ENCODE assay signal across 1 cellular context in the genomic region with DNA sequence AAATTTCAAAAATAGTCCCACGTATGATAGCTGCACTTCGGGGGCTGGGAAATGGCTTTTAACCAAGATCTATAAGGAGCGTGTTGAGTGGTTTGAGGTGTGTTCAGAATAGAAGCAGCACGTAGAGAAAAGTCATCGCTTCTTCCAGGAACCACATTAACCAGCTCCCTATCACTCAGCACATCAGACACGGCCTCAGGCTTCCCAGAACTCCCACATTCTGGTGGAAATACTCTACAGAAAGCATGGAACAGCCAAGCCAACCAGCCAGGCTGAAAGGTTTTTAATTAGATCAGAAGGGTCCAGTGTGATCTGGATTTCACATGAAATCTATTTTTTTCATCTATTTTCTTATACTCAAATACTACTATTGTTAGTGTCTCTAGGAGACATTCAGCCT.
TF ChIP-seq lines count a peak whose summit lies in the region.

No MANE protein-coding gene starts in this region.

TF ChIP-seq in SK-N-SH, 30 proteins besides CTCF, POLR2A, EP300 and RAD21:
- TF ChIP-seq RXRA (IDR thresholded peaks at IDR 0.05; ENCODE audit: borderline replicate concordance, low read depth) = no peak
- no peak for TF ChIP-seq TAF1 (IDR thresholded peaks at IDR 0.05; ENCODE audit: borderline replicate concordance, low read depth, low read length)
- TF ChIP-seq TEAD4 (IDR thresholded peaks at IDR 0.05; ENCODE audit: borderline replicate concordance, insufficient read depth) = no peak
- no peak for TF ChIP-seq JUND (IDR thresholded peaks at IDR 0.05)
- TF ChIP-seq MEF2A (IDR thresholded peaks at IDR 0.05; ENCODE audit: borderline replicate concordance, low read depth) = no peak
- TF ChIP-seq, protein P1, sequence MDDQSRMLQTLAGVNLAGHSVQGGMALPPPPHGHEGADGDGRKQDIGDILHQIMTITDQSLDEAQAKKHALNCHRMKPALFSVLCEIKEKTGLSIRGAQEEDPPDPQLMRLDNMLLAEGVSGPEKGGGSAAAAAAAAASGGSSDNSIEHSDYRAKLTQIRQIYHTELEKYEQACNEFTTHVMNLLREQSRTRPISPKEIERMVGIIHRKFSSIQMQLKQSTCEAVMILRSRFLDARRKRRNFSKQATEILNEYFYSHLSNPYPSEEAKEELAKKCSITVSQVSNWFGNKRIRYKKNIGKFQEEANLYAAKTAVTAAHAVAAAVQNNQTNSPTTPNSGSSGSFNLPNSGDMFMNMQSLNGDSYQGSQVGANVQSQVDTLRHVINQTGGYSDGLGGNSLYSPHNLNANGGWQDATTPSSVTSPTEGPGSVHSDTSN (IDR thresholded peaks at IDR 0.05) = no peak
- TF ChIP-seq ELF1 (IDR thresholded peaks at IDR 0.05) = no peak
- TF ChIP-seq, protein P2, sequence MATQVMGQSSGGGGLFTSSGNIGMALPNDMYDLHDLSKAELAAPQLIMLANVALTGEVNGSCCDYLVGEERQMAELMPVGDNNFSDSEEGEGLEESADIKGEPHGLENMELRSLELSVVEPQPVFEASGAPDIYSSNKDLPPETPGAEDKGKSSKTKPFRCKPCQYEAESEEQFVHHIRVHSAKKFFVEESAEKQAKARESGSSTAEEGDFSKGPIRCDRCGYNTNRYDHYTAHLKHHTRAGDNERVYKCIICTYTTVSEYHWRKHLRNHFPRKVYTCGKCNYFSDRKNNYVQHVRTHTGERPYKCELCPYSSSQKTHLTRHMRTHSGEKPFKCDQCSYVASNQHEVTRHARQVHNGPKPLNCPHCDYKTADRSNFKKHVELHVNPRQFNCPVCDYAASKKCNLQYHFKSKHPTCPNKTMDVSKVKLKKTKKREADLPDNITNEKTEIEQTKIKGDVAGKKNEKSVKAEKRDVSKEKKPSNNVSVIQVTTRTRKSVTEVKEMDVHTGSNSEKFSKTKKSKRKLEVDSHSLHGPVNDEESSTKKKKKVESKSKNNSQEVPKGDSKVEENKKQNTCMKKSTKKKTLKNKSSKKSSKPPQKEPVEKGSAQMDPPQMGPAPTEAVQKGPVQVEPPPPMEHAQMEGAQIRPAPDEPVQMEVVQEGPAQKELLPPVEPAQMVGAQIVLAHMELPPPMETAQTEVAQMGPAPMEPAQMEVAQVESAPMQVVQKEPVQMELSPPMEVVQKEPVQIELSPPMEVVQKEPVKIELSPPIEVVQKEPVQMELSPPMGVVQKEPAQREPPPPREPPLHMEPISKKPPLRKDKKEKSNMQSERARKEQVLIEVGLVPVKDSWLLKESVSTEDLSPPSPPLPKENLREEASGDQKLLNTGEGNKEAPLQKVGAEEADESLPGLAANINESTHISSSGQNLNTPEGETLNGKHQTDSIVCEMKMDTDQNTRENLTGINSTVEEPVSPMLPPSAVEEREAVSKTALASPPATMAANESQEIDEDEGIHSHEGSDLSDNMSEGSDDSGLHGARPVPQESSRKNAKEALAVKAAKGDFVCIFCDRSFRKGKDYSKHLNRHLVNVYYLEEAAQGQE (IDR thresholded peaks at IDR 0.05; ENCODE audit: low read depth, low read length) = no peak
- TF ChIP-seq NRF1 (IDR thresholded peaks at IDR 0.05; ENCODE audit: low read depth, low read length) = no peak
- TF ChIP-seq FOXJ3 (CRISPR knock-in tag; IDR thresholded peaks at IDR 0.05) = 0 out of 2 replicates have a peak, but pooled peaks have one; percentile 13
- TF ChIP-seq, protein P3, sequence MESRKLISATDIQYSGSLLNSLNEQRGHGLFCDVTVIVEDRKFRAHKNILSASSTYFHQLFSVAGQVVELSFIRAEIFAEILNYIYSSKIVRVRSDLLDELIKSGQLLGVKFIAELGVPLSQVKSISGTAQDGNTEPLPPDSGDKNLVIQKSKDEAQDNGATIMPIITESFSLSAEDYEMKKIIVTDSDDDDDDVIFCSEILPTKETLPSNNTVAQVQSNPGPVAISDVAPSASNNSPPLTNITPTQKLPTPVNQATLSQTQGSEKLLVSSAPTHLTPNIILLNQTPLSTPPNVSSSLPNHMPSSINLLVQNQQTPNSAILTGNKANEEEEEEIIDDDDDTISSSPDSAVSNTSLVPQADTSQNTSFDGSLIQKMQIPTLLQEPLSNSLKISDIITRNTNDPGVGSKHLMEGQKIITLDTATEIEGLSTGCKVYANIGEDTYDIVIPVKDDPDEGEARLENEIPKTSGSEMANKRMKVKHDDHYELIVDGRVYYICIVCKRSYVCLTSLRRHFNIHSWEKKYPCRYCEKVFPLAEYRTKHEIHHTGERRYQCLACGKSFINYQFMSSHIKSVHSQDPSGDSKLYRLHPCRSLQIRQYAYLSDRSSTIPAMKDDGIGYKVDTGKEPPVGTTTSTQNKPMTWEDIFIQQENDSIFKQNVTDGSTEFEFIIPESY (IDR thresholded peaks at IDR 0.05; ENCODE audit: borderline replicate concordance, low read depth) = no peak
- TF ChIP-seq FOXM1 (IDR thresholded peaks at IDR 0.05; ENCODE audit: low read depth) = no peak
- no peak for TF ChIP-seq RFX5 (IDR thresholded peaks at IDR 0.05; ENCODE audit: low read length)
- peak; percentile 82; the same call in 1 of the 2 replicates for TF ChIP-seq MXI1 (IDR thresholded peaks at IDR 0.05; ENCODE audit: low read depth, low read length)
- TF ChIP-seq YY1 (IDR thresholded peaks at IDR 0.05; ENCODE audit: low read depth) = no peak
- TF ChIP-seq GATA2 (CRISPR knock-in tag; IDR thresholded peaks at IDR 0.05) = peak; percentile 93
- peak; percentile 14; the same call in 1 of the 2 replicates for TF ChIP-seq SMC3 (IDR thresholded peaks at IDR 0.05; ENCODE audit: low read depth, low read length)
- no peak for TF ChIP-seq SIN3A (IDR thresholded peaks at IDR 0.05; ENCODE audit: borderline replicate concordance, low read depth, low read length)
- TF ChIP-seq, protein P4, sequence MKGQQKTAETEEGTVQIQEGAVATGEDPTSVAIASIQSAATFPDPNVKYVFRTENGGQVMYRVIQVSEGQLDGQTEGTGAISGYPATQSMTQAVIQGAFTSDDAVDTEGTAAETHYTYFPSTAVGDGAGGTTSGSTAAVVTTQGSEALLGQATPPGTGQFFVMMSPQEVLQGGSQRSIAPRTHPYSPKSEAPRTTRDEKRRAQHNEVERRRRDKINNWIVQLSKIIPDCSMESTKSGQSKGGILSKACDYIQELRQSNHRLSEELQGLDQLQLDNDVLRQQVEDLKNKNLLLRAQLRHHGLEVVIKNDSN (IDR thresholded peaks at IDR 0.05; ENCODE audit: borderline replicate concordance, low read depth) = no peak
- TF ChIP-seq, protein P5, sequence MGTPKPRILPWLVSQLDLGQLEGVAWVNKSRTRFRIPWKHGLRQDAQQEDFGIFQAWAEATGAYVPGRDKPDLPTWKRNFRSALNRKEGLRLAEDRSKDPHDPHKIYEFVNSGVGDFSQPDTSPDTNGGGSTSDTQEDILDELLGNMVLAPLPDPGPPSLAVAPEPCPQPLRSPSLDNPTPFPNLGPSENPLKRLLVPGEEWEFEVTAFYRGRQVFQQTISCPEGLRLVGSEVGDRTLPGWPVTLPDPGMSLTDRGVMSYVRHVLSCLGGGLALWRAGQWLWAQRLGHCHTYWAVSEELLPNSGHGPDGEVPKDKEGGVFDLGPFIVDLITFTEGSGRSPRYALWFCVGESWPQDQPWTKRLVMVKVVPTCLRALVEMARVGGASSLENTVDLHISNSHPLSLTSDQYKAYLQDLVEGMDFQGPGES (IDR thresholded peaks at IDR 0.05; ENCODE audit: low read depth, low read length) = no peak
- TF ChIP-seq FOSL2 (IDR thresholded peaks at IDR 0.05; ENCODE audit: borderline replicate concordance, low read depth) = no peak
- peak; percentile 82; the same call in 1 of the 2 replicates for TF ChIP-seq RCOR1 (IDR thresholded peaks at IDR 0.05; ENCODE audit: low read length)
- TF ChIP-seq, protein P6, sequence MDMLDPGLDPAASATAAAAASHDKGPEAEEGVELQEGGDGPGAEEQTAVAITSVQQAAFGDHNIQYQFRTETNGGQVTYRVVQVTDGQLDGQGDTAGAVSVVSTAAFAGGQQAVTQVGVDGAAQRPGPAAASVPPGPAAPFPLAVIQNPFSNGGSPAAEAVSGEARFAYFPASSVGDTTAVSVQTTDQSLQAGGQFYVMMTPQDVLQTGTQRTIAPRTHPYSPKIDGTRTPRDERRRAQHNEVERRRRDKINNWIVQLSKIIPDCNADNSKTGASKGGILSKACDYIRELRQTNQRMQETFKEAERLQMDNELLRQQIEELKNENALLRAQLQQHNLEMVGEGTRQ (IDR thresholded peaks at IDR 0.05; ENCODE audit: borderline replicate concordance, low read depth, low read length) = no peak
- peak; percentile 82 for TF ChIP-seq CHD2 (IDR thresholded peaks at IDR 0.05; ENCODE audit: low read length, partially characterized antibody)
- TF ChIP-seq EZH2phosphoT487 (IDR thresholded peaks at IDR 0.05; ENCODE audit: borderline replicate concordance, low read depth) = no peak
- no peak for TF ChIP-seq NFIC (IDR thresholded peaks at IDR 0.05; ENCODE audit: borderline replicate concordance)
- TF ChIP-seq, protein P7, sequence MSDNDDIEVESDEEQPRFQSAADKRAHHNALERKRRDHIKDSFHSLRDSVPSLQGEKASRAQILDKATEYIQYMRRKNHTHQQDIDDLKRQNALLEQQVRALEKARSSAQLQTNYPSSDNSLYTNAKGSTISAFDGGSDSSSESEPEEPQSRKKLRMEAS (IDR thresholded peaks at IDR 0.05; ENCODE audit: low read depth) = no peak
- TF ChIP-seq TCF12 (IDR thresholded peaks at IDR 0.05) = peak; percentile 38
TF ChIP-seq in SK-N-SH: peak in this region for 7.
